Comparison of ENCODE assay signal across 1 cellular context in the genomic region with DNA sequence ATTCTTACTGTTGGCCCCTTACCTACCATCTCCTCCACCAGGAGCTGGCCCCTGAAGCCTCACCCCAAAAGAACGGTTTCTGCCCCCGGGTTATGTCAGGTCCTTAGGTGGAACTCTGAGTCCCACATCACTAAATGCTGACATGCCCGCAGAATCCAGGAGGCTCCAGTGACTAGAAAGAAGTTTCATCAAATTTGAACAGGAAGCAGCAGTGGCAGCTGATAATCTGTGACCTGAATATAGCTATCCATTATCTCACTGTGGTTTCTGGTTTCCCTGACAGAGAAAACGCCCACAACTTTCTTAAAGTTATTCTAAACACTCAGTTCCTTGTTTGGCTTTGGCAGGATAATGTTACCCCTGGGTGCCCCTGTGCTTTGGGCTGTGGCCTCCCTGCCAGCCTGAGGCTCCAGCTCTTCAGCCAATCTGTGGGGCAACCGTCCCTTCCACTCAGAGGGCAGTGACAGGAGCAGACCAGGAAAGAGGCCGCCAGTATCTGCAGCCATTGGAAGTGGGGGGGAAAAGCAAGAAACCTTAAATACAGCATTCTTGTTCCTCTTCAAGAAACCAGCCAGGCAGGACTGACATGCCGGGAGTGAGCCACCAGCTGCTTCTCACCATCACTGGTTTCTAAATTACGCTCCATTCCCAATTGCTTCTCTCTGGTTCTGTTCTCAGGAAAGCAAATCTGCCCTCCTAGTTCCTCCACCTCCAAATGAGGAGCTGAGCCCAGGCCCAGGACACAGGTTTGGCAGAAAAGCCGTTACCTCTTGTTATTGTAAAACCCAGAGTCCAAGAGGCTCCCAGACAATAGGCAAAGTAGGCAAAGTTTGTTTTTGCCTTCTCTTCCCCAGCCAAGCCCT.
TF ChIP-seq lines count a peak whose summit lies in the region.

No MANE protein-coding gene starts in this region.

TF ChIP-seq in K562, 482 proteins besides CTCF, POLR2A, EP300 and RAD21 (continued from another document and continues in another):
- TF ChIP-seq, protein P1, sequence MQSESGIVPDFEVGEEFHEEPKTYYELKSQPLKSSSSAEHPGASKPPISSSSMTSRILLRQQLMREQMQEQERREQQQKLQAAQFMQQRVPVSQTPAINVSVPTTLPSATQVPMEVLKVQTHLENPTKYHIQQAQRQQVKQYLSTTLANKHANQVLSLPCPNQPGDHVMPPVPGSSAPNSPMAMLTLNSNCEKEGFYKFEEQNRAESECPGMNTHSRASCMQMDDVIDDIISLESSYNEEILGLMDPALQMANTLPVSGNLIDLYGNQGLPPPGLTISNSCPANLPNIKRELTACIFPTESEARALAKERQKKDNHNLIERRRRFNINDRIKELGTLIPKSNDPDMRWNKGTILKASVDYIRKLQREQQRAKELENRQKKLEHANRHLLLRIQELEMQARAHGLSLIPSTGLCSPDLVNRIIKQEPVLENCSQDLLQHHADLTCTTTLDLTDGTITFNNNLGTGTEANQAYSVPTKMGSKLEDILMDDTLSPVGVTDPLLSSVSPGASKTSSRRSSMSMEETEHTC (IDR thresholded peaks at IDR 0.05) = 0 out of 2 replicates have a peak, but pooled peaks have one; percentile 34
- TF ChIP-seq, protein P2, sequence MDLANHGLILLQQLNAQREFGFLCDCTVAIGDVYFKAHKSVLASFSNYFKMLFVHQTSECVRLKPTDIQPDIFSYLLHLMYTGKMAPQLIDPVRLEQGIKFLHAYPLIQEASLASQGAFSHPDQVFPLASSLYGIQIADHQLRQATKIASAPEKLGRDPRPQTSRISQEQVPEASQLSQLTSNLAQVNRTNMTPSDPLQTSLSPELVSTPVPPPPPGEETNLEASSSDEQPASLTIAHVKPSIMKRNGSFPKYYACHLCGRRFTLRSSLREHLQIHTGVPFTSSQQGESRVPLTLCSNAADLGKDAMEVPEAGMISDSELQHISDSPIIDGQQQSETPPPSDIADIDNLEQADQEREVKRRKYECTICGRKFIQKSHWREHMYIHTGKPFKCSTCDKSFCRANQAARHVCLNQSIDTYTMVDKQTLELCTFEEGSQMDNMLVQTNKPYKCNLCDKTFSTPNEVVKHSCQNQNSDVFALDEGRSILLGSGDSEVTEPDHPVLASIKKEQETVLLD (IDR thresholded peaks at IDR 0.05) = peak; percentile 45; the same call in 1 of the 2 replicates
- TF ChIP-seq ZNF12 (CRISPR knock-in tag; IDR thresholded peaks at IDR 0.05) (no peak), MED1 (CRISPR knock-in tag; IDR thresholded peaks at IDR 0.05; ENCODE audit: borderline replicate concordance) (no peak), CTBP1 (IDR thresholded peaks at IDR 0.05; ENCODE audit: borderline replicate concordance) (peak; percentile 93), BRF1 (IDR thresholded peaks at IDR 0.05; ENCODE audit: borderline replicate concordance, extremely low read depth, insufficient read length) (no peak), SPI1 (IDR thresholded peaks at IDR 0.05; ENCODE audit: borderline replicate concordance, low read depth, low read length) (peak; percentile 85), ZNF133 (CRISPR knock-in tag; IDR thresholded peaks at IDR 0.05) (no peak), ETS2 (tag; IDR thresholded peaks at IDR 0.05; ENCODE audit: borderline replicate concordance, poor library complexity, severe bottlenecking) (no peak), TFAM (CRISPR knock-in tag; conservative IDR thresholded peaks at IDR 0.05) (no peak), ZBTB7A (IDR thresholded peaks at IDR 0.05; ENCODE audit: borderline replicate concordance, control insufficient read depth, low read depth, low read length) (no peak; the same call in 1 of the 2 replicates), ZNF165 (CRISPR knock-in tag; IDR thresholded peaks at IDR 0.05; ENCODE audit: borderline replicate concordance) (no peak), GATAD2A (IDR thresholded peaks at IDR 0.05) (no peak), KDM4B (IDR thresholded peaks at IDR 0.05; ENCODE audit: borderline replicate concordance in 2 of 2, low read depth in 1 of 2) (no peak), NFE2L1 (tag; IDR thresholded peaks at IDR 0.05; ENCODE audit: borderline replicate concordance, low read depth) (no peak), POLR3G (IDR thresholded peaks at IDR 0.05; ENCODE audit: extremely low read depth, insufficient read length, insufficient replicate concordance) (no peak), SMARCC2 (IDR thresholded peaks at IDR 0.05; ENCODE audit: low read depth) (peak; percentile 84), FOS (IDR thresholded peaks at IDR 0.05; ENCODE audit: extremely low read depth, insufficient read length) (no peak), HNRNPK (IDR thresholded peaks at IDR 0.05; ENCODE audit: low read depth, low read length, poor library complexity, severe bottlenecking) (no peak), NFIC (IDR thresholded peaks at IDR 0.05) (peak; percentile 65), FOXK2 (conservative IDR thresholded peaks at IDR 0.05 in 1 of 2, IDR thresholded peaks at IDR 0.05 in 1 of 2; ENCODE audit: low read depth in 2 of 2) (0 out of 4 replicates have a peak, but pooled peaks have one; percentile 7 to 60), MAZ (CRISPR knock-in tag; conservative IDR thresholded peaks at IDR 0.05 in 1 of 2, IDR thresholded peaks at IDR 0.05 in 1 of 2) (peak; percentile 35 to 73; a peak in 2 of 4 replicates), ZNF778 (CRISPR knock-in tag; IDR thresholded peaks at IDR 0.05) (no peak), ZNF347 (CRISPR knock-in tag; IDR thresholded peaks at IDR 0.05; ENCODE audit: low read depth) (no peak), ZNF134 (CRISPR knock-in tag; conservative IDR thresholded peaks at IDR 0.05) (no peak), RBM39 (optimal IDR thresholded peaks at IDR 0.05; ENCODE audit: low read depth, low read length) (no peak), ZEB2 (IDR thresholded peaks at IDR 0.05) (peak; percentile 89), HDAC1 (IDR thresholded peaks at IDR 0.05) (peak in 1 of 2 experiments; percentile 53; a peak in 1 of 4 replicates), ZNF445 (CRISPR knock-in tag; IDR thresholded peaks at IDR 0.05; ENCODE audit: low read depth) (no peak), SIN3B (IDR thresholded peaks at IDR 0.05; ENCODE audit: low read depth) (no peak), CHD4 (IDR thresholded peaks at IDR 0.05; ENCODE audit: insufficient read depth, insufficient replicate concordance, low read depth, low read length, poor library complexity, severe bottlenecking) (no peak), EHMT2 (IDR thresholded peaks at IDR 0.05) (no peak), GABPB2 (CRISPR knock-in tag; conservative IDR thresholded peaks at IDR 0.05) (no peak), NBN (IDR thresholded peaks at IDR 0.05; ENCODE audit: low read depth) (peak; percentile 85)
- TF ChIP-seq, protein P3, sequence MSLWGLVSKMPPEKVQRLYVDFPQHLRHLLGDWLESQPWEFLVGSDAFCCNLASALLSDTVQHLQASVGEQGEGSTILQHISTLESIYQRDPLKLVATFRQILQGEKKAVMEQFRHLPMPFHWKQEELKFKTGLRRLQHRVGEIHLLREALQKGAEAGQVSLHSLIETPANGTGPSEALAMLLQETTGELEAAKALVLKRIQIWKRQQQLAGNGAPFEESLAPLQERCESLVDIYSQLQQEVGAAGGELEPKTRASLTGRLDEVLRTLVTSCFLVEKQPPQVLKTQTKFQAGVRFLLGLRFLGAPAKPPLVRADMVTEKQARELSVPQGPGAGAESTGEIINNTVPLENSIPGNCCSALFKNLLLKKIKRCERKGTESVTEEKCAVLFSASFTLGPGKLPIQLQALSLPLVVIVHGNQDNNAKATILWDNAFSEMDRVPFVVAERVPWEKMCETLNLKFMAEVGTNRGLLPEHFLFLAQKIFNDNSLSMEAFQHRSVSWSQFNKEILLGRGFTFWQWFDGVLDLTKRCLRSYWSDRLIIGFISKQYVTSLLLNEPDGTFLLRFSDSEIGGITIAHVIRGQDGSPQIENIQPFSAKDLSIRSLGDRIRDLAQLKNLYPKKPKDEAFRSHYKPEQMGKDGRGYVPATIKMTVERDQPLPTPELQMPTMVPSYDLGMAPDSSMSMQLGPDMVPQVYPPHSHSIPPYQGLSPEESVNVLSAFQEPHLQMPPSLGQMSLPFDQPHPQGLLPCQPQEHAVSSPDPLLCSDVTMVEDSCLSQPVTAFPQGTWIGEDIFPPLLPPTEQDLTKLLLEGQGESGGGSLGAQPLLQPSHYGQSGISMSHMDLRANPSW (CRISPR knock-in tag; IDR thresholded peaks at IDR 0.05) = no peak
- TF ChIP-seq, protein P4, sequence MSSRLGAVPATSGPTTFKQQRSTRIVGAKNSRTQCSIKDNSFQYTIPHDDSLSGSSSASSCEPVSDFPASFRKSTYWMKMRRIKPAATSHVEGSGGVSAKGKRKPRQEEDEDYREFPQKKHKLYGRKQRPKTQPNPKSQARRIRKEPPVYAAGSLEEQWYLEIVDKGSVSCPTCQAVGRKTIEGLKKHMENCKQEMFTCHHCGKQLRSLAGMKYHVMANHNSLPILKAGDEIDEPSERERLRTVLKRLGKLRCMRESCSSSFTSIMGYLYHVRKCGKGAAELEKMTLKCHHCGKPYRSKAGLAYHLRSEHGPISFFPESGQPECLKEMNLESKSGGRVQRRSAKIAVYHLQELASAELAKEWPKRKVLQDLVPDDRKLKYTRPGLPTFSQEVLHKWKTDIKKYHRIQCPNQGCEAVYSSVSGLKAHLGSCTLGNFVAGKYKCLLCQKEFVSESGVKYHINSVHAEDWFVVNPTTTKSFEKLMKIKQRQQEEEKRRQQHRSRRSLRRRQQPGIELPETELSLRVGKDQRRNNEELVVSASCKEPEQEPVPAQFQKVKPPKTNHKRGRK (tag; IDR thresholded peaks at IDR 0.05) = no peak
- TF ChIP-seq, protein P5, sequence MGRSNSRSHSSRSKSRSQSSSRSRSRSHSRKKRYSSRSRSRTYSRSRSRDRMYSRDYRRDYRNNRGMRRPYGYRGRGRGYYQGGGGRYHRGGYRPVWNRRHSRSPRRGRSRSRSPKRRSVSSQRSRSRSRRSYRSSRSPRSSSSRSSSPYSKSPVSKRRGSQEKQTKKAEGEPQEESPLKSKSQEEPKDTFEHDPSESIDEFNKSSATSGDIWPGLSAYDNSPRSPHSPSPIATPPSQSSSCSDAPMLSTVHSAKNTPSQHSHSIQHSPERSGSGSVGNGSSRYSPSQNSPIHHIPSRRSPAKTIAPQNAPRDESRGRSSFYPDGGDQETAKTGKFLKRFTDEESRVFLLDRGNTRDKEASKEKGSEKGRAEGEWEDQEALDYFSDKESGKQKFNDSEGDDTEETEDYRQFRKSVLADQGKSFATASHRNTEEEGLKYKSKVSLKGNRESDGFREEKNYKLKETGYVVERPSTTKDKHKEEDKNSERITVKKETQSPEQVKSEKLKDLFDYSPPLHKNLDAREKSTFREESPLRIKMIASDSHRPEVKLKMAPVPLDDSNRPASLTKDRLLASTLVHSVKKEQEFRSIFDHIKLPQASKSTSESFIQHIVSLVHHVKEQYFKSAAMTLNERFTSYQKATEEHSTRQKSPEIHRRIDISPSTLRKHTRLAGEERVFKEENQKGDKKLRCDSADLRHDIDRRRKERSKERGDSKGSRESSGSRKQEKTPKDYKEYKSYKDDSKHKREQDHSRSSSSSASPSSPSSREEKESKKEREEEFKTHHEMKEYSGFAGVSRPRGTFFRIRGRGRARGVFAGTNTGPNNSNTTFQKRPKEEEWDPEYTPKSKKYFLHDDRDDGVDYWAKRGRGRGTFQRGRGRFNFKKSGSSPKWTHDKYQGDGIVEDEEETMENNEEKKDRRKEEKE (IDR thresholded peaks at IDR 0.05; ENCODE audit: borderline replicate concordance in 1 of 2, control insufficient read depth in 1 of 2, low read depth in 2 of 2, low read length in 1 of 2) = peak in 1 of 2 experiments; percentile 68; a peak in 1 of 4 replicates
- TF ChIP-seq, protein P6, sequence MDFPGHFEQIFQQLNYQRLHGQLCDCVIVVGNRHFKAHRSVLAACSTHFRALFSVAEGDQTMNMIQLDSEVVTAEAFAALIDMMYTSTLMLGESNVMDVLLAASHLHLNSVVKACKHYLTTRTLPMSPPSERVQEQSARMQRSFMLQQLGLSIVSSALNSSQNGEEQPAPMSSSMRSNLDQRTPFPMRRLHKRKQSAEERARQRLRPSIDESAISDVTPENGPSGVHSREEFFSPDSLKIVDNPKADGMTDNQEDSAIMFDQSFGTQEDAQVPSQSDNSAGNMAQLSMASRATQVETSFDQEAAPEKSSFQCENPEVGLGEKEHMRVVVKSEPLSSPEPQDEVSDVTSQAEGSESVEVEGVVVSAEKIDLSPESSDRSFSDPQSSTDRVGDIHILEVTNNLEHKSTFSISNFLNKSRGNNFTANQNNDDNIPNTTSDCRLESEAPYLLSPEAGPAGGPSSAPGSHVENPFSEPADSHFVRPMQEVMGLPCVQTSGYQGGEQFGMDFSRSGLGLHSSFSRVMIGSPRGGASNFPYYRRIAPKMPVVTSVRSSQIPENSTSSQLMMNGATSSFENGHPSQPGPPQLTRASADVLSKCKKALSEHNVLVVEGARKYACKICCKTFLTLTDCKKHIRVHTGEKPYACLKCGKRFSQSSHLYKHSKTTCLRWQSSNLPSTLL (IDR thresholded peaks at IDR 0.05) = no peak
- TF ChIP-seq, protein P7, sequence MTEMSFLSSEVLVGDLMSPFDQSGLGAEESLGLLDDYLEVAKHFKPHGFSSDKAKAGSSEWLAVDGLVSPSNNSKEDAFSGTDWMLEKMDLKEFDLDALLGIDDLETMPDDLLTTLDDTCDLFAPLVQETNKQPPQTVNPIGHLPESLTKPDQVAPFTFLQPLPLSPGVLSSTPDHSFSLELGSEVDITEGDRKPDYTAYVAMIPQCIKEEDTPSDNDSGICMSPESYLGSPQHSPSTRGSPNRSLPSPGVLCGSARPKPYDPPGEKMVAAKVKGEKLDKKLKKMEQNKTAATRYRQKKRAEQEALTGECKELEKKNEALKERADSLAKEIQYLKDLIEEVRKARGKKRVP (CRISPR knock-in tag; IDR thresholded peaks at IDR 0.05) = no peak; the same call in 1 of the 2 replicates
- TF ChIP-seq, protein P8, sequence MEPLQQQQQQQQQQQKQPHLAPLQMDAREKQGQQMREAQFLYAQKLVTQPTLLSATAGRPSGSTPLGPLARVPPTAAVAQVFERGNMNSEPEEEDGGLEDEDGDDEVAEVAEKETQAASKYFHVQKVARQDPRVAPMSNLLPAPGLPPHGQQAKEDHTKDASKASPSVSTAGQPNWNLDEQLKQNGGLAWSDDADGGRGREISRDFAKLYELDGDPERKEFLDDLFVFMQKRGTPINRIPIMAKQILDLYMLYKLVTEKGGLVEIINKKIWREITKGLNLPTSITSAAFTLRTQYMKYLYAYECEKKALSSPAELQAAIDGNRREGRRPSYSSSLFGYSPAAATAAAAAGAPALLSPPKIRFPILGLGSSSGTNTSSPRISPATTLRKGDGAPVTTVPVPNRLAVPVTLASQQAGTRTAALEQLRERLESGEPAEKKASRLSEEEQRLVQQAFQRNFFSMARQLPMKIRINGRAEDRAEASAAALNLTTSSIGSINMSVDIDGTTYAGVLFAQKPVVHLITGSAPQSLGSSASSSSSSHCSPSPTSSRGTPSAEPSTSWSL (CRISPR knock-in tag; IDR thresholded peaks at IDR 0.05; ENCODE audit: borderline replicate concordance) = no peak
- TF ChIP-seq, protein P9, sequence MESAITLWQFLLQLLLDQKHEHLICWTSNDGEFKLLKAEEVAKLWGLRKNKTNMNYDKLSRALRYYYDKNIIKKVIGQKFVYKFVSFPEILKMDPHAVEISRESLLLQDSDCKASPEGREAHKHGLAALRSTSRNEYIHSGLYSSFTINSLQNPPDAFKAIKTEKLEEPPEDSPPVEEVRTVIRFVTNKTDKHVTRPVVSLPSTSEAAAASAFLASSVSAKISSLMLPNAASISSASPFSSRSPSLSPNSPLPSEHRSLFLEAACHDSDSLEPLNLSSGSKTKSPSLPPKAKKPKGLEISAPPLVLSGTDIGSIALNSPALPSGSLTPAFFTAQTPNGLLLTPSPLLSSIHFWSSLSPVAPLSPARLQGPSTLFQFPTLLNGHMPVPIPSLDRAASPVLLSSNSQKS (CRISPR knock-in tag; IDR thresholded peaks at IDR 0.05) = no peak
